16 cellular contexts compared by ENCODE assay signal in genomic region chr5:5278815-5279381, GRCh38.
"Had no signal": no experiment of that assay in that cellular context is flagged by ENCODE, and none has a peak within 500 bp of the region (broad histone marks: within the 10 kb centered on the region; RNA-seq: fewer than 3 reads in every experiment).

No MANE protein-coding gene starts in this region.

- ATAC-seq: body of pancreas; gastrocnemius medialis; stimulated activated naive CD8-positive, alpha-beta T cell treated with anti-CD3 and anti-CD28 coated beads, Interleukin-15, Interleukin-2, amounts not matched to agents 100 U/mL and 50 U/mL, for 24 hours had no signal

- H3K4me1 ChIP-seq: colonic mucosa, gastrocnemius medialis, prostate gland, right atrium auricular region, tibial artery had no signal

- H3K27me3 ChIP-seq: body of pancreas, colonic mucosa, gastrocnemius medialis, right atrium auricular region, tibial artery had no signal

- DNase-seq: activated B cell treated with CpG ODN at 0.5 μM for 24 hours; activated CD4-positive, alpha-beta memory T cell treated with anti-CD3 and anti-CD28 coated beads, Interleukin-2, amount 10 ng/mL, durations not matched to agents 7 days and 5 days; activated CD4-positive, alpha-beta T cell treated with anti-CD3 and anti-CD28 coated beads for 48 hours; activated naive CD4-positive, alpha-beta T cell treated with Interleukin-2 at 50 U/mL for 16 hours; activated T-cell treated with anti-CD3 and anti-CD28 coated beads, Interleukin-2, amount 50 U/mL, for 24 hours; body of pancreas; colonic mucosa; erythroblast; gastrocnemius medialis; midbrain; nephron progenitor cell; stimulated activated CD4-positive, alpha-beta T cell treated with anti-CD3 and anti-CD28 coated beads, Interleukin-2, amount 100 ng/mL, for 24 hours; stimulated activated naive CD8-positive, alpha-beta T cell treated with anti-CD3 and anti-CD28 coated beads, Interleukin-15, Interleukin-2, amounts not matched to agents 100 U/mL and 50 U/mL, for 24 hours; tibial artery had no signal

- H3K27ac ChIP-seq: colonic mucosa, gastrocnemius medialis, prostate gland, right atrium auricular region, tibial artery had no signal

- H3K9me3 ChIP-seq: body of pancreas, colonic mucosa, gastrocnemius medialis, prostate gland, tibial artery had no signal

- H3K4me3 ChIP-seq: body of pancreas, colonic mucosa, gastrocnemius medialis, prostate gland, right atrium auricular region, tibial artery had no signal

- H3K36me3 ChIP-seq: colonic mucosa, gastrocnemius medialis, prostate gland, right atrium auricular region, tibial artery had no signal
